ENCODE assay signal across 18 cellular contexts in the genomic region with DNA sequence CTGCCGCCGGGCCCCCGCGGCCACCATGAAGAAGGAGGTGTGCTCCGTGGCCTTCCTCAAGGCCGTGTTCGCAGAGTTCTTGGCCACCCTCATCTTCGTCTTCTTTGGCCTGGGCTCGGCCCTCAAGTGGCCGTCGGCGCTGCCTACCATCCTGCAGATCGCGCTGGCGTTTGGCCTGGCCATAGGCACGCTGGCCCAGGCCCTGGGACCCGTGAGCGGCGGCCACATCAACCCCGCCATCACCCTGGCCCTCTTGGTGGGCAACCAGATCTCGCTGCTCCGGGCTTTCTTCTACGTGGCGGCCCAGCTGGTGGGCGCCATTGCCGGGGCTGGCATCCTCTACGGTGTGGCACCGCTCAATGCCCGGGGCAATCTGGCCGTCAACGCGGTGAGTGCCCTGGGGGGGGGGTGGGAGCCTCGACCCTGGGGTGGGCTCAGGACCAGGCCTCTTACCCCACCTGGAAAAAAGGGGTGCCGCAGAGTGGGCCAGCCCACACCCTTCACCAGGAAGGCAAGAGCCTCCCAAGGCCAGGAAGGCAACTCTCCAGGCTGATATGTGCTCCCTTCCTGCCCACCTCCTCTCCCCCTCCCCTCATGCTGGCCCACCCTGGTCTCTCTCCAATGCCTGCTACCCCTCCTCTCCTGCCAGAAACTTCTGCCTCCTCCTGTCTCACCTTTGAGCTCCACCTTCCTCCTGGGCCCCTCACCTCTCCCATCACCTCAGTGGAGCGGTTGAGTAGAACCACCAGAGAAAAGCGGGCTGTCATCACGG. TPM values are rescaled to one million over a fixed set of nuclear protein-coding genes. Genes with fewer than 3 reads are reported as not detected.
A peak's percentile ranks its signal among the peaks of the same experiment; 100 is the strongest.
DNase-seq lines count a peak whose midpoint lies in the region; ATAC-seq and TF ChIP-seq lines count a peak whose summit lies in the region.
"Had no signal": no experiment of that assay in that cellular context is flagged by ENCODE, and none has a peak within 500 bp of the region (broad histone marks: within the 10 kb centered on the region; RNA-seq: fewer than 3 reads in every experiment).

No MANE protein-coding gene starts in this region.

- peaks cover 3% of the 10 kb centered on the region for H3K36me3 Mint-ChIP-seq in activated naive CD8-positive, alpha-beta T cell
- no peaks in the 10 kb centered on the region for H3K36me3 Mint-ChIP-seq in activated naive CD8-positive, alpha-beta T cell treated with anti-CD3 and anti-CD28 coated beads, Interleukin-2, amount 50 U/mL, for 24 hours (ENCODE audit: low read depth)
- H3K36me3 Mint-ChIP-seq in mesothelial cell of epicardium = no peaks in the 10 kb centered on the region
- H3K36me3 Mint-ChIP-seq: CD8-positive, alpha-beta T cell had no signal

- peaks cover 26% of the 10 kb centered on the region for H3K27me3 Mint-ChIP-seq in activated naive CD8-positive, alpha-beta T cell
- H3K27me3 Mint-ChIP-seq in activated naive CD8-positive, alpha-beta T cell treated with anti-CD3 and anti-CD28 coated beads, Interleukin-2, amount 50 U/mL, for 24 hours = peaks cover 72% of the 10 kb centered on the region
- peaks cover 91% of the 10 kb centered on the region for H3K27me3 Mint-ChIP-seq in mesothelial cell of epicardium (ENCODE audit: low read depth)

- H3K4me1 Mint-ChIP-seq in activated naive CD8-positive, alpha-beta T cell (ENCODE audit: low read depth) = peaks cover 10% of the 10 kb centered on the region
- H3K4me1 Mint-ChIP-seq in activated naive CD8-positive, alpha-beta T cell treated with anti-CD3 and anti-CD28 coated beads, Interleukin-2, amount 50 U/mL, for 24 hours = peaks cover 8% of the 10 kb centered on the region
- peaks cover 18% of the 10 kb centered on the region for H3K4me1 Mint-ChIP-seq in mesothelial cell of epicardium

- no peak for DNase-seq in activated naive CD8-positive, alpha-beta T cell treated with anti-CD3 and anti-CD28 coated beads, Interleukin-2, amount 50 U/mL, for 24 hours
- DNase-seq in body of pancreas = no peak
- DNase-seq in mesothelial cell of epicardium (ENCODE audit: low spot score in 2 of 2, unreplicated experiment in 2 of 2) = no peak
- no peak for DNase-seq in T-helper 1 cell
- DNase-seq in GM03348 (ENCODE audit: low spot score) = no peak
- no peak for DNase-seq in NOMO-1 treated with DMSO at 0.1 percent for 48 hours (lab: John Stamatoyannopoulos, UW; ENCODE audit: unreplicated experiment)
- DNase-seq: activated CD8-positive, alpha-beta memory T cell treated with anti-CD3 and anti-CD28 coated beads, Interleukin-2, amount 50 U/mL, for 4 hours; CD8-positive, alpha-beta T cell; NCI-H1694 treated with DMSO at 0.1 percent for 48 hours; NCI-H2227 treated with DMSO at 0.1 percent for 48 hours had no signal

- no peaks in the 10 kb centered on the region for H3K9me3 ChIP-seq in body of pancreas
- H3K9me3 ChIP-seq: transverse colon had no signal

- TF ChIP-seq POLR2A in body of pancreas (IDR thresholded peaks at IDR 0.05) = no peak

- no peak overlapping the region for H3K27ac Mint-ChIP-seq in activated naive CD8-positive, alpha-beta T cell
- H3K27ac Mint-ChIP-seq in activated naive CD8-positive, alpha-beta T cell treated with anti-CD3 and anti-CD28 coated beads, Interleukin-2, amount 50 U/mL, for 24 hours = no peak overlapping the region
- no peak overlapping the region for H3K27ac Mint-ChIP-seq in mesothelial cell of epicardium
- H3K27ac Mint-ChIP-seq: CD8-positive, alpha-beta T cell; progenitor cell of endocrine pancreas had no signal

- H3K27me3 ChIP-seq in body of pancreas = peaks cover 0 to 9% of the 10 kb centered on the region in 2 donors

- H3K4me3 ChIP-seq in body of pancreas = no peak overlapping the region

- TF ChIP-seq CTCF in body of pancreas (IDR thresholded peaks at IDR 0.05) = no peak
- no peak for TF ChIP-seq CTCF in mesothelial cell of epicardium (IDR thresholded peaks at IDR 0.05; ENCODE audit: unreplicated experiment)

- H3K36me3 ChIP-seq in body of pancreas (replicated peaks in 1 of 2; ENCODE audit: insufficient read depth in 1 of 2, low read depth in 2 of 2) = no peaks in the 10 kb centered on the region
- H3K36me3 ChIP-seq: transverse colon had no signal

- no peak for ATAC-seq in activated naive CD8-positive, alpha-beta T cell treated with anti-CD3 and anti-CD28 coated beads, Interleukin-2, amount 50 U/mL, for 24 hours
- ATAC-seq in body of pancreas (no peak), GM19397 (IDR thresholded peaks at IDR 0.05; ENCODE audit: unreplicated experiment) (no peak)
- ATAC-seq: CD8-positive, alpha-beta T cell had no signal

- WGBS in body of pancreas, 2 donors = 72 to 88% methylated on average over 8 to 29 of the region's 37 CpGs

- H3K9me3 Mint-ChIP-seq in activated naive CD8-positive, alpha-beta T cell (ENCODE audit: low read depth) = no peaks in the 10 kb centered on the region
- no peaks in the 10 kb centered on the region for H3K9me3 Mint-ChIP-seq in activated naive CD8-positive, alpha-beta T cell treated with anti-CD3 and anti-CD28 coated beads, Interleukin-2, amount 50 U/mL, for 24 hours
- no peaks in the 10 kb centered on the region for H3K9me3 Mint-ChIP-seq in mesothelial cell of epicardium
- H3K9me3 Mint-ChIP-seq: CD8-positive, alpha-beta T cell had no signal

- intact Hi-C loops in body of pancreas (cut with DNase I) = no loop called here

- H3K4me1 ChIP-seq in body of pancreas = peaks cover 45% of the 10 kb centered on the region

- H3K27ac ChIP-seq in body of pancreas = peak overlapping the region; percentile 50 to 72 (median 58)
- H3K27ac ChIP-seq: transverse colon had no signal

- H3K4me3 Mint-ChIP-seq in activated naive CD8-positive, alpha-beta T cell = peak overlapping the region; percentile 42
- no peak overlapping the region for H3K4me3 Mint-ChIP-seq in activated naive CD8-positive, alpha-beta T cell treated with anti-CD3 and anti-CD28 coated beads, Interleukin-2, amount 50 U/mL, for 24 hours
- peak overlapping the region; percentile 43 for H3K4me3 Mint-ChIP-seq in mesothelial cell of epicardium
- H3K4me3 Mint-ChIP-seq: CD8-positive, alpha-beta T cell had no signal

RNA-seq across cellular contexts. Expression of a gene that starts 0.5 kb away (rescaled TPM):
- total RNA-seq in body of pancreas (1 to 10 TPM; 1.3 to 2.1 TPM), mesothelial cell of epicardium (0.16 TPM in 1 of 3 replicates, not detected in the others)
- total RNA-seq: A673; CD8-positive, alpha-beta T cell; myocyte; smooth muscle cell; T-helper 2 cell treated with Interferon-gamma antibody and Interleukin-4, amounts not matched to agents 100 ng/mL and 5 ng/mL, for 36 hours; transverse colon had no signal

RNA-seq across cellular contexts. Expression of a gene that starts 10.6 kb away (rescaled TPM):
- not detected for total RNA-seq in body of pancreas
- 0.11 to 0.16 TPM (median 0.11 TPM) in 3 replicates for total RNA-seq in mesothelial cell of epicardium
- total RNA-seq: A673; CD8-positive, alpha-beta T cell; myocyte; smooth muscle cell; T-helper 2 cell treated with Interferon-gamma antibody and Interleukin-4, amounts not matched to agents 100 ng/mL and 5 ng/mL, for 36 hours had no signal

RNA-seq across cellular contexts. Expression of a gene that starts 11.6 kb away (rescaled TPM):
- total RNA-seq in body of pancreas (not detected), mesothelial cell of epicardium (not detected in 3 replicates)
- total RNA-seq: A673; CD8-positive, alpha-beta T cell; myocyte; T-helper 2 cell treated with Interferon-gamma antibody and Interleukin-4, amounts not matched to agents 100 ng/mL and 5 ng/mL, for 36 hours; transverse colon had no signal

RNA-seq across cellular contexts. Expression of a gene that starts 58.5 kb away (rescaled TPM):
- total RNA-seq in body of pancreas = 1 to 10 TPM; 1.0 to 4.9 TPM
- 0.13 to 0.47 TPM (median 0.29 TPM) in 3 replicates for total RNA-seq in mesothelial cell of epicardium
- total RNA-seq: A673; CD8-positive, alpha-beta T cell; progenitor cell of endocrine pancreas had no signal
